ENCODE assay signal across 1 cellular context in the genomic region with DNA sequence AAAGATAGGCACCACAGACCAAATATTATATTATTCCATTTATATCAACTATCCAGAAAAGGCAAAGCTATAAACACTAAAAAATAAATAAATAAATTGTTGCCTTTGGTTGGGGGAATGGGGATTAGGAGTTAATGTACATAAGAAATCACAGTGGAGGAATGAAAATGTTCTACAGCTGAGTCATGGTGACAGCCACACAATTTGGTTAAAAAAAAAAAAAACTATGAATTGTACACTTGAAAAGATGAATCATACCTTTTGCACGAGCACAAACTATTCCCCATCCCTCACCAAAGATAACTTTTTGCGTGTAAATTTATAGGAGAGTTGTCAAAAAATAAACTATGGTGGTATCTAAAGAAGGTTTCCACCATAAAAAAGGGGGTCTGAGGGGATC.
TF ChIP-seq lines count a peak whose summit lies in the region.

No MANE protein-coding gene starts in this region.

TF ChIP-seq in K562, 482 proteins besides CTCF, POLR2A, EP300 and RAD21 (continued from another document):
- TF ChIP-seq, protein P1, sequence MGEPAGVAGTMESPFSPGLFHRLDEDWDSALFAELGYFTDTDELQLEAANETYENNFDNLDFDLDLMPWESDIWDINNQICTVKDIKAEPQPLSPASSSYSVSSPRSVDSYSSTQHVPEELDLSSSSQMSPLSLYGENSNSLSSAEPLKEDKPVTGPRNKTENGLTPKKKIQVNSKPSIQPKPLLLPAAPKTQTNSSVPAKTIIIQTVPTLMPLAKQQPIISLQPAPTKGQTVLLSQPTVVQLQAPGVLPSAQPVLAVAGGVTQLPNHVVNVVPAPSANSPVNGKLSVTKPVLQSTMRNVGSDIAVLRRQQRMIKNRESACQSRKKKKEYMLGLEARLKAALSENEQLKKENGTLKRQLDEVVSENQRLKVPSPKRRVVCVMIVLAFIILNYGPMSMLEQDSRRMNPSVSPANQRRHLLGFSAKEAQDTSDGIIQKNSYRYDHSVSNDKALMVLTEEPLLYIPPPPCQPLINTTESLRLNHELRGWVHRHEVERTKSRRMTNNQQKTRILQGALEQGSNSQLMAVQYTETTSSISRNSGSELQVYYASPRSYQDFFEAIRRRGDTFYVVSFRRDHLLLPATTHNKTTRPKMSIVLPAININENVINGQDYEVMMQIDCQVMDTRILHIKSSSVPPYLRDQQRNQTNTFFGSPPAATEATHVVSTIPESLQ (CRISPR knock-in tag; IDR thresholded peaks at IDR 0.05), result no peak
- peak; percentile 66 to 75 for TF ChIP-seq KDM1A (IDR thresholded peaks at IDR 0.05)
- 0 out of 2 replicates have a peak, but pooled peaks have one; percentile 19 for TF ChIP-seq JUN (IDR thresholded peaks at IDR 0.05; ENCODE audit: borderline replicate concordance, low read depth, low read length)
- TF ChIP-seq JUN (CRISPR knock-in tag; IDR thresholded peaks at IDR 0.05; ENCODE audit: borderline replicate concordance), result no peak
- TF ChIP-seq MAFF (IDR thresholded peaks at IDR 0.05; ENCODE audit: low read length), result peak; percentile 58; the same call in 1 of the 2 replicates
- no peak for TF ChIP-seq CHD2 (IDR thresholded peaks at IDR 0.05; ENCODE audit: low read depth, low read length)
- TF ChIP-seq MAFK (IDR thresholded peaks at IDR 0.05; ENCODE audit: low read length), result peak; percentile 81
- TF ChIP-seq, protein P2, sequence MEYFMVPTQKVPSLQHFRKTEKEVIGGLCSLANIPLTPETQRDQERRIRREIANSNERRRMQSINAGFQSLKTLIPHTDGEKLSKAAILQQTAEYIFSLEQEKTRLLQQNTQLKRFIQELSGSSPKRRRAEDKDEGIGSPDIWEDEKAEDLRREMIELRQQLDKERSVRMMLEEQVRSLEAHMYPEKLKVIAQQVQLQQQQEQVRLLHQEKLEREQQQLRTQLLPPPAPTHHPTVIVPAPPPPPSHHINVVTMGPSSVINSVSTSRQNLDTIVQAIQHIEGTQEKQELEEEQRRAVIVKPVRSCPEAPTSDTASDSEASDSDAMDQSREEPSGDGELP (CRISPR knock-in tag; IDR thresholded peaks at IDR 0.05; ENCODE audit: borderline replicate concordance), result no peak
- TF ChIP-seq, protein P3, sequence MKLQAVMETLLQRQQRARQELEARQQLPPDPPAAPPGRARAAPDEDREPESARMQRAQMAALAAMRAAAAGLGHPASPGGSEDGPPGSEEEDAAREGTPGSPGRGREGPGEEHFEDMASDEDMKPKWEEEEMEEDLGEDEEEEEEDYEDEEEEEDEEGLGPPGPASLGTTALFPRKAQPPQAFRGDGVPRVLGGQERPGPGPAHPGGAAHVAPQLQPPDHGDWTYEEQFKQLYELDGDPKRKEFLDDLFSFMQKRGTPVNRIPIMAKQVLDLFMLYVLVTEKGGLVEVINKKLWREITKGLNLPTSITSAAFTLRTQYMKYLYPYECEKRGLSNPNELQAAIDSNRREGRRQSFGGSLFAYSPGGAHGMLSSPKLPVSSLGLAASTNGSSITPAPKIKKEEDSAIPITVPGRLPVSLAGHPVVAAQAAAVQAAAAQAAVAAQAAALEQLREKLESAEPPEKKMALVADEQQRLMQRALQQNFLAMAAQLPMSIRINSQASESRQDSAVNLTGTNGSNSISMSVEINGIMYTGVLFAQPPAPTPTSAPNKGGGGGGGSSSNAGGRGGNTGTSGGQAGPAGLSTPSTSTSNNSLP (IDR thresholded peaks at IDR 0.05; ENCODE audit: borderline replicate concordance, low read depth, low read length), result 0 out of 2 replicates have a peak, but pooled peaks have one; percentile 35
- TF ChIP-seq ZNF316 (IDR thresholded peaks at IDR 0.05), result peak; percentile 82
- TF ChIP-seq RBM39 (optimal IDR thresholded peaks at IDR 0.05; ENCODE audit: low read depth, low read length), result no peak
- TF ChIP-seq SMARCE1 (IDR thresholded peaks at IDR 0.05), result peak; percentile 46; the same call in 1 of the 2 replicates
